Comparison of ENCODE assay signal across 8 cellular contexts in the genomic region with DNA sequence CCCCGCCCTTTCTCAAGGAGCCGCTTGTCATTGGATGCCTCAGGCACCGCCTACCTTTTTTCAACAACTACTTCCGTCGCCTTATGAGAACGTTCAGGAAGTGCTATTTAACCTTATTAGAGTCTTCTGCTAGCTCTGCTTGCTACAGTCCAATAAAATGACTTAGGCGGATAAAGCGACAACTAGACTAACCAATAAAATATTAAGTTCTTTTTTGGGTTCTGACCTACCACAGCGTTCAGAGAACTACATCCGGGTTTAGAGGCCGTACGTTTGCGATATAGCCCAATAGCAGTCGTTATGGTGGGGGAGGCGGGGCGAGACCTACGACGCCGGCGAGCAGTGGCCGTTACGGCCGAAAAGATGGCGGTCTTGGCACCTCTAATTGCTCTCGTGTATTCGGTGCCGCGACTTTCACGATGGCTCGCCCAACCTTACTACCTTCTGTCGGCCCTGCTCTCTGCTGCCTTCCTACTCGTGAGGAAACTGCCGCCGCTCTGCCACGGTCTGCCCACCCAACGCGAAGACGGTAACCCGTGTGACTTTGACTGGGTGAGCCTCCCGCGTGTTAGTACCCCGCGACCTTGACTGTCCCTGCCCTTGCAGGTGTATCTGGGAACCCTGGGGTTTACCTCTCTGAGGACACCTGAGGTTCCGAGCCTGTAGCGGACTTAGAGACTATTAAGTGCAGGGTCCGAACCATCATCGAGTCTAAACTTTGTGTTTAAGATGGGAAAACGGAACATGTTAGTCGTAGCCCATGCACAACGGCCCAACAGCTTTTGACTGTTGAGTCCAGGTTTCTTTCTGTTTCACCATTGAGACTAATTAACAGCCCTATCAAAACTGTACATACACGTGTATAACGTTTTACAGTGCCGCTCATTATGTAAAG. TPM values are rescaled to one million over a fixed set of nuclear protein-coding genes. Genes with fewer than 3 reads are reported as not detected.
DNase-seq lines count a peak whose midpoint lies in the region; ATAC-seq, FAIRE-seq and TF ChIP-seq lines count a peak whose summit lies in the region.

A gene with protein sequence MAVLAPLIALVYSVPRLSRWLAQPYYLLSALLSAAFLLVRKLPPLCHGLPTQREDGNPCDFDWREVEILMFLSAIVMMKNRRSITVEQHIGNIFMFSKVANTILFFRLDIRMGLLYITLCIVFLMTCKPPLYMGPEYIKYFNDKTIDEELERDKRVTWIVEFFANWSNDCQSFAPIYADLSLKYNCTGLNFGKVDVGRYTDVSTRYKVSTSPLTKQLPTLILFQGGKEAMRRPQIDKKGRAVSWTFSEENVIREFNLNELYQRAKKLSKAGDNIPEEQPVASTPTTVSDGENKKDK (plus strand): TSS at position 338 of the 895 bp plus-strand sequence. CDS start 26 bp downstream, at position 364.

- ATAC-seq in GM18907 (IDR thresholded peaks at IDR 0.05; ENCODE audit: unreplicated experiment) (peak; percentile 94), HG03159 (IDR thresholded peaks at IDR 0.05; ENCODE audit: unreplicated experiment) (peak; percentile 93)

- peak; percentile 99 for DNase-seq in AG04449 (ENCODE audit: low read depth, low spot score)
- peak; percentile 99 for DNase-seq in NCI-H2227 treated with DMSO at 0.1 percent for 48 hours (lab: John Stamatoyannopoulos, UW)
- DNase-seq in bronchial epithelial cell (ENCODE audit: low read depth) = peak; percentile 99
- DNase-seq in iPS-NIHi11 (ENCODE audit: low spot score) = peak; percentile 89
- DNase-seq in small intestine = peak; percentile 99

- H3K4me1 ChIP-seq in small intestine (ENCODE audit: control insufficient read depth in 2 of 2, insufficient read depth in 1 of 2, low read depth in 1 of 2, low read length in 1 of 2) = peaks cover 8 to 11% of the 10 kb centered on the region in 2 donors

- CTCF ChIA-PET in AG04449 (lab: Yijun Ruan, JAX) = interaction anchor here (1.0 to 3.9 kb wide), 5 partner anchors 11 to 144 kb away, joined by 3 to 15 read pairs (median 3); partner anchors contain the start of gene UBE2L6

- POLR2A ChIA-PET in AG04449 (lab: Yijun Ruan, JAX) = interaction anchor here (0.6 to 1.1 kb wide), 6 partner anchors 10 to 165 kb away, joined by 3 to 4 read pairs (median 3); no protein-coding TSS in a partner anchor

- H3K36me3 ChIP-seq in bronchial epithelial cell (ENCODE audit: control insufficient read depth, insufficient read depth, low read length) (no peaks in the 10 kb centered on the region), small intestine (ENCODE audit: control insufficient read depth in 2 of 2, insufficient read depth in 2 of 2, low read length in 2 of 2) (no peaks in the 10 kb centered on the region)

- no peaks in the 10 kb centered on the region for H3K9me3 ChIP-seq in small intestine (ENCODE audit: control insufficient read depth, low read depth)

- H3K27me3 ChIP-seq in bronchial epithelial cell (ENCODE audit: control insufficient read depth, insufficient read depth, low read length) (no peaks in the 10 kb centered on the region), small intestine (ENCODE audit: control insufficient read depth in 2 of 2, insufficient read depth in 2 of 2, low read length in 2 of 2) (no peaks in the 10 kb centered on the region)

- 0 to 1% (median 0%) methylated on average over 52 to 53 of the region's 53 CpGs for WGBS in small intestine, 3 donors

- no peak for FAIRE-seq in bronchial epithelial cell (lab: Jason Lieb, UNC)
- peak; percentile 97 for FAIRE-seq in small intestine (lab: Jason Lieb, UNC)

- H3K4me3 ChIP-seq in AG04449 (ENCODE audit: low read depth, low read length) (peak within 1 kb of the TSS; percentile 100), WI38 (ENCODE audit: low read depth, low read length) (peak within 1 kb of the TSS; percentile 100), bronchial epithelial cell (ENCODE audit: low read depth, low read length) (peak within 1 kb of the TSS; percentile 63), small intestine (ENCODE audit: low read depth in 1 of 2, low read length in 2 of 2) (peak within 1 kb of the TSS; percentile 87 to 91)

- TF ChIP-seq CTCF in AG04449 (IDR thresholded peaks at IDR 0.05; ENCODE audit: insufficient read depth, low read length, missing control alignments) (no peak), WI38 (IDR thresholded peaks at IDR 0.05; ENCODE audit: low read depth, low read length) (no peak), bronchial epithelial cell (IDR thresholded peaks at IDR 0.05; ENCODE audit: insufficient read depth, low read length, severe bottlenecking) (no peak)

- peak within 1 kb of the TSS; percentile 80 to 94 for H3K27ac ChIP-seq in small intestine (ENCODE audit: low read depth in 1 of 2, low read length in 1 of 2)

RNA-seq across cellular contexts. Expression of the gene that starts here (rescaled TPM):
- 70.5 and 71.3 TPM in 2 replicates for total RNA-seq in bronchial epithelial cell
- polyA plus RNA-seq in small intestine = 100 to 1,000 TPM in 1 of 3 donors, 10 to 100 TPM in 2; 43.4 to 152 (median 63.0) TPM

Comparison
In these comparisons a context has a peak if more than half of its experiments do, and no peak if none do; other contexts are left out.
1. Peak in every context shown above with its lines: DNase-seq, ATAC-seq, H3K4me3 ChIP-seq and H3K27ac ChIP-seq.